ENCODE assay signal across 1 cellular context in the genomic region with DNA sequence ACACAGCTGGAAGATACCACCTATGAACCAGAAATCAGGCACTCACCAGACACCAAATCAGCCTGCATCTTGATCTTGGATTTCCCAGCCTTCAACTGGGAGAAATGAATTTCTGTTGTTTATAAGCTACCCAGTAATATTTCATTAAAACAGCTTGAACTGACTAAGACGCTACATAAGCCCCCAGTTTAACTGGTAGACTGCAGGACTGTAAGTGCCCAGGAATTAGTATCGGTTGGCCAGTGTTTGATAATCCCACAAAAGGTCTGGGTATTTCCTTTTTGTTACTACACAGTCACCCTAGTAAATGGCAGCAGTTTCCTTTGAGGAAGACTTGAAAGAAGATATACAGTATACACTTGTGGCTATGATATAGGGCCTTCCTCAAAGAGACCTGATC.
TF ChIP-seq lines count a peak whose summit lies in the region.

No MANE protein-coding gene starts in this region.

TF ChIP-seq in K562, 482 proteins besides CTCF, POLR2A, EP300 and RAD21:
- TF ChIP-seq RBM15 (IDR thresholded peaks at IDR 0.05; ENCODE audit: insufficient read depth, low read length) (no peak), ZNF175 (CRISPR knock-in tag; IDR thresholded peaks at IDR 0.05; ENCODE audit: low read depth) (0 out of 2 replicates have a peak, but pooled peaks have one; percentile 11)
- TF ChIP-seq, protein P1, sequence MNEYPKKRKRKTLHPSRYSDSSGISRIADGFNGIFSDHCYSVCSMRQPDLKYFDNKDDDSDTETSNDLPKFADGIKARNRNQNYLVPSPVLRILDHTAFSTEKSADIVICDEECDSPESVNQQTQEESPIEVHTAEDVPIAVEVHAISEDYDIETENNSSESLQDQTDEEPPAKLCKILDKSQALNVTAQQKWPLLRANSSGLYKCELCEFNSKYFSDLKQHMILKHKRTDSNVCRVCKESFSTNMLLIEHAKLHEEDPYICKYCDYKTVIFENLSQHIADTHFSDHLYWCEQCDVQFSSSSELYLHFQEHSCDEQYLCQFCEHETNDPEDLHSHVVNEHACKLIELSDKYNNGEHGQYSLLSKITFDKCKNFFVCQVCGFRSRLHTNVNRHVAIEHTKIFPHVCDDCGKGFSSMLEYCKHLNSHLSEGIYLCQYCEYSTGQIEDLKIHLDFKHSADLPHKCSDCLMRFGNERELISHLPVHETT (CRISPR knock-in tag; conservative IDR thresholded peaks at IDR 0.05 in 1 of 2, IDR thresholded peaks at IDR 0.05 in 1 of 2): 0 out of 4 replicates have a peak, but pooled peaks of 1 of the 2 experiments have one; percentile 11
TF ChIP-seq in K562: peak in this region for 2.
